Comparison of ENCODE assay signal across 25 cellular contexts in genomic region chr16:49274936-49275730, GRCh38. TPM values are rescaled to one million over a fixed set of nuclear protein-coding genes. Genes with fewer than 3 reads are reported as not detected.
A peak's percentile ranks its signal among the peaks of the same experiment; 100 is the strongest.
DNase-seq lines count a peak whose midpoint lies in the region; ATAC-seq lines count a peak whose summit lies in the region.
"Had no signal": no experiment of that assay in that cellular context is flagged by ENCODE, and none has a peak within 500 bp of the region (broad histone marks: within the 10 kb centered on the region; RNA-seq: fewer than 3 reads in every experiment).

No MANE protein-coding gene starts in this region.

- H3K9me2 ChIP-seq in GM23248 (ENCODE audit: insufficient read depth), result no peaks in the 10 kb centered on the region

- H3K4me3 Mint-ChIP-seq in stimulated activated memory B cell treated with anti-CD40 and anti-IgM and Interleukin-4, amounts not matched to agents 10 μg/mL and 1 μg/mL and 100 μg/mL, for 72 hours, result no peak overlapping the region
- no peak overlapping the region for H3K4me3 Mint-ChIP-seq in activated CD4-positive, alpha-beta memory T cell treated with anti-CD3 and anti-CD28 coated beads, Interleukin-2, amount 10 ng/mL, durations not matched to agents 7 days and 5 days
- H3K4me3 Mint-ChIP-seq: activated naive CD8-positive, alpha-beta T cell treated with anti-CD3 and anti-CD28 coated beads for 36 hours; IgD-negative memory B cell; naive thymus-derived CD4-positive, alpha-beta T cell had no signal

- no peaks in the 10 kb centered on the region for H3K4me1 Mint-ChIP-seq in stimulated activated memory B cell treated with anti-CD40 and anti-IgM and Interleukin-4, amounts not matched to agents 10 μg/mL and 1 μg/mL and 100 μg/mL, for 72 hours
- H3K4me1 Mint-ChIP-seq in activated CD4-positive, alpha-beta memory T cell treated with anti-CD3 and anti-CD28 coated beads, Interleukin-2, amount 10 ng/mL, durations not matched to agents 7 days and 5 days, result no peaks in the 10 kb centered on the region
- H3K4me1 Mint-ChIP-seq: activated naive CD8-positive, alpha-beta T cell treated with anti-CD3 and anti-CD28 coated beads for 36 hours had no signal

- H4K20me1 ChIP-seq in GM23248 (ENCODE audit: insufficient read depth), result no peaks in the 10 kb centered on the region

- no peak overlapping the region for H3K27ac Mint-ChIP-seq in stimulated activated memory B cell treated with anti-CD40 and anti-IgM and Interleukin-4, amounts not matched to agents 10 μg/mL and 1 μg/mL and 100 μg/mL, for 72 hours
- no peak overlapping the region for H3K27ac Mint-ChIP-seq in activated CD4-positive, alpha-beta memory T cell treated with anti-CD3 and anti-CD28 coated beads, Interleukin-2, amount 10 ng/mL, durations not matched to agents 7 days and 5 days
- H3K27ac Mint-ChIP-seq: activated naive CD8-positive, alpha-beta T cell treated with anti-CD3 and anti-CD28 coated beads for 36 hours; IgD-negative memory B cell; naive thymus-derived CD4-positive, alpha-beta T cell had no signal

- POLR2A ChIA-PET in activated CD4-positive, alpha-beta memory T cell treated with anti-CD3 and anti-CD28 coated beads, Interleukin-2, amount 10 ng/mL, durations not matched to agents 7 days and 5 days (lab: Charles Lee), result no interaction called here

- H2AFZ ChIP-seq in GM23248, result no peak overlapping the region

- H3K36me3 ChIP-seq in NT2/D1 (ENCODE audit: insufficient read depth, insufficient read length, low read length) (no peaks in the 10 kb centered on the region), iPS-18a (ENCODE audit: control insufficient read depth, low read depth, low read length) (no peaks in the 10 kb centered on the region), GM23248 (ENCODE audit: low read depth) (no peaks in the 10 kb centered on the region)
- H3K36me3 ChIP-seq: BE2C, heart right ventricle, MG63, suprapubic skin, uterus had no signal

- peak; percentile 18 for ATAC-seq in stimulated activated memory B cell treated with anti-CD40 and anti-IgM and Interleukin-4, amounts not matched to agents 10 μg/mL and 1 μg/mL and 100 μg/mL, for 72 hours
- no peak for ATAC-seq in GM21526 (IDR thresholded peaks at IDR 0.05; ENCODE audit: low FRiP score, unreplicated experiment)
- ATAC-seq: A549; body of pancreas; naive thymus-derived CD4-positive, alpha-beta T cell had no signal

- no peaks in the 10 kb centered on the region for H3K36me3 Mint-ChIP-seq in stimulated activated memory B cell treated with anti-CD40 and anti-IgM and Interleukin-4, amounts not matched to agents 10 μg/mL and 1 μg/mL and 100 μg/mL, for 72 hours
- no peaks in the 10 kb centered on the region for H3K36me3 Mint-ChIP-seq in activated CD4-positive, alpha-beta memory T cell treated with anti-CD3 and anti-CD28 coated beads, Interleukin-2, amount 10 ng/mL, durations not matched to agents 7 days and 5 days (ENCODE audit: low read depth)
- H3K36me3 Mint-ChIP-seq: activated naive CD8-positive, alpha-beta T cell treated with anti-CD3 and anti-CD28 coated beads for 36 hours; naive thymus-derived CD4-positive, alpha-beta T cell had no signal

- peak overlapping the region; percentile 34 for H3K4me3 ChIP-seq in NT2/D1 (ENCODE audit: insufficient read length, low read depth)
- peak overlapping the region; percentile 34 for H3K4me3 ChIP-seq in iPS-18a (ENCODE audit: low read length)
- no peak overlapping the region for H3K4me3 ChIP-seq in GM23248
- H3K4me3 ChIP-seq: A549, body of pancreas, heart right ventricle, MG63, suprapubic skin, uterus had no signal

- peaks cover 65% of the 10 kb centered on the region for H3K27me3 ChIP-seq in NT2/D1 (ENCODE audit: insufficient read depth, insufficient read length)
- H3K27me3 ChIP-seq in iPS-18a (ENCODE audit: control insufficient read depth, insufficient read depth, low read length), result peaks cover 87% of the 10 kb centered on the region
- peaks cover 66% of the 10 kb centered on the region for H3K27me3 ChIP-seq in GM23248 (replicated peaks; ENCODE audit: insufficient read depth)

- 3 to 4% methylated on average over 34 to 38 of the region's 38 CpGs for WGBS in GM23248 (ENCODE audit: low coverage in 1 of 2, low lambda C conversion rate in 2 of 2, missing lambda C conversion rate in 2 of 2), 2 experiments

- no peaks in the 10 kb centered on the region for H3K9me3 Mint-ChIP-seq in stimulated activated memory B cell treated with anti-CD40 and anti-IgM and Interleukin-4, amounts not matched to agents 10 μg/mL and 1 μg/mL and 100 μg/mL, for 72 hours
- H3K9me3 Mint-ChIP-seq in activated CD4-positive, alpha-beta memory T cell treated with anti-CD3 and anti-CD28 coated beads, Interleukin-2, amount 10 ng/mL, durations not matched to agents 7 days and 5 days, result no peaks in the 10 kb centered on the region

- no peak overlapping the region for H3K27ac ChIP-seq in iPS-18a (ENCODE audit: low read length)
- no peak overlapping the region for H3K27ac ChIP-seq in GM23248
- H3K27ac ChIP-seq: A549, body of pancreas, heart right ventricle, suprapubic skin, uterus had no signal

- H3K27me3 Mint-ChIP-seq in stimulated activated memory B cell treated with anti-CD40 and anti-IgM and Interleukin-4, amounts not matched to agents 10 μg/mL and 1 μg/mL and 100 μg/mL, for 72 hours, result peaks cover 65% of the 10 kb centered on the region
- peaks cover 55% of the 10 kb centered on the region for H3K27me3 Mint-ChIP-seq in activated CD4-positive, alpha-beta memory T cell treated with anti-CD3 and anti-CD28 coated beads, Interleukin-2, amount 10 ng/mL, durations not matched to agents 7 days and 5 days

- peak; percentile 54 for DNase-seq in NCI-H82 (lab: John Stamatoyannopoulos, UW)
- DNase-seq in NCI-H82 treated with DMSO at 0.1 percent for 48 hours (lab: John Stamatoyannopoulos, UW; ENCODE audit: unreplicated experiment), result no peak
- no peak for DNase-seq in NT2/D1 (ENCODE audit: low read depth, low spot score)
- no peak for DNase-seq in GM23248
- no peak for DNase-seq in activated CD4-positive, alpha-beta memory T cell treated with anti-CD3 and anti-CD28 coated beads, Interleukin-2, amount 10 ng/mL, durations not matched to agents 7 days and 5 days
- DNase-seq: activated CD4-positive, alpha-beta T cell treated with anti-CD3 and anti-CD28 coated beads for 1 hour; activated naive CD8-positive, alpha-beta T cell treated with anti-CD3 and anti-CD28 coated beads for 36 hours; BE2C; body of pancreas; Caco-2; heart right ventricle; kidney glomerular epithelial cell; mesenchymal stem cell; MG63; naive thymus-derived CD4-positive, alpha-beta T cell; NCI-H187; OCI-M1; Right ventricle myocardium superior; uterus had no signal

- peaks cover 14% of the 10 kb centered on the region for H3K4me1 ChIP-seq in NT2/D1 (ENCODE audit: insufficient read depth, insufficient read length)
- H3K4me1 ChIP-seq in iPS-18a (ENCODE audit: control insufficient read depth, low read depth, low read length), result peaks cover 34% of the 10 kb centered on the region
- no peaks in the 10 kb centered on the region for H3K4me1 ChIP-seq in GM23248 (ENCODE audit: insufficient read depth)
- H3K4me1 ChIP-seq: A549, BE2C, Caco-2, uterus had no signal

- H3K4me2 ChIP-seq in GM23248 (ENCODE audit: unreplicated experiment), result no peak overlapping the region
- H3K4me2 ChIP-seq: A549 had no signal

- CTCF ChIA-PET in activated CD4-positive, alpha-beta memory T cell treated with anti-CD3 and anti-CD28 coated beads, Interleukin-2, amount 10 ng/mL, durations not matched to agents 7 days and 5 days (lab: Charles Lee), result no interaction called here

- H3K9ac ChIP-seq in NT2/D1 (ENCODE audit: insufficient read length, low read depth) (peak overlapping the region; percentile 33), iPS-18a (ENCODE audit: low read length) (no peak overlapping the region), GM23248 (no peak overlapping the region)

- no peaks in the 10 kb centered on the region for H3K79me2 ChIP-seq in GM23248 (ENCODE audit: insufficient read depth)

- in situ Hi-C loops in GM23248 (cut with MboI), result no loop called here

- H3K9me3 ChIP-seq in NT2/D1 (ENCODE audit: insufficient read depth, low read length) (no peaks in the 10 kb centered on the region), iPS-18a (ENCODE audit: control insufficient read depth, low read depth, low read length) (no peaks in the 10 kb centered on the region), GM23248 (ENCODE audit: low read depth) (no peaks in the 10 kb centered on the region)
- H3K9me3 ChIP-seq: A549, BE2C, body of pancreas, Caco-2, heart right ventricle, MG63, suprapubic skin, uterus had no signal

- H3F3A ChIP-seq in GM23248 (ENCODE audit: insufficient read depth), result no peaks in the 10 kb centered on the region

RNA-seq across cellular contexts. Expression of gene CBLN1, which starts 6.5 kb away (rescaled TPM):
- not detected in 2 replicates for total RNA-seq in GM23248 (2014; rRNA removed; shearing (Covaris generic))
- polyA plus RNA-seq in GM23248 (2016; fragmentation: Nextera tagmentation; extraction: Ambion mirVana), result not detected in 2 replicates
- not detected for total RNA-seq in activated CD4-positive, alpha-beta memory T cell treated with anti-CD3 and anti-CD28 coated beads, Interleukin-2, amount 10 ng/mL, durations not matched to agents 7 days and 5 days
- total RNA-seq: activated naive CD8-positive, alpha-beta T cell treated with anti-CD3 and anti-CD28 coated beads for 36 hours; Caco-2; naive thymus-derived CD4-positive, alpha-beta T cell had no signal
- polyA plus RNA-seq: IgD-negative memory B cell; naive thymus-derived CD4-positive, alpha-beta T cell had no signal
